10 cellular contexts compared by ENCODE assay signal in genomic region chr2:114543106-114543806, GRCh38.
A peak's percentile ranks its signal among the peaks of the same experiment; 100 is the strongest.
DNase-seq lines count a peak whose midpoint lies in the region; ATAC-seq, FAIRE-seq and TF ChIP-seq lines count a peak whose summit lies in the region.
"Had no signal": no experiment of that assay in that cellular context is flagged by ENCODE, and none has a peak within 500 bp of the region (broad histone marks: within the 10 kb centered on the region; RNA-seq: fewer than 3 reads in every experiment).

No MANE protein-coding gene starts in this region.

- no CpG with 5 or more reads among the region's 8 CpGs for WGBS in H9 (ENCODE audit: extremely low coverage, insufficient read length, low lambda C conversion rate)
- WGBS in small intestine, 3 donors, result 3 to 9% (median 4%) methylated on average over 8 of the region's 8 CpGs

- FAIRE-seq in small intestine (lab: Jason Lieb, UNC), result peak; percentile 10

- H3K4me3 Mint-ChIP-seq in H9, result no peak overlapping the region
- H3K4me3 Mint-ChIP-seq: activated T-helper 17 cell treated with anti-CD3 and anti-CD28 coated beads, Interleukin-2, amount 50 U/mL, for 72 hours had no signal

- H2AFZ ChIP-seq in H9 (ENCODE audit: low read length), result peak overlapping the region; percentile 81

- no peak overlapping the region for H3K9ac ChIP-seq in H9 (ENCODE audit: extremely low read depth, insufficient read length, low read length)

- H2BK20ac ChIP-seq in H9 (ENCODE audit: low read depth, low read length, poor library complexity, severe bottlenecking), result no peak overlapping the region

- TF ChIP-seq CTCF in H9 (conservative IDR thresholded peaks at IDR 0.05) (peak; percentile 62), VCaP (conservative IDR thresholded peaks at IDR 0.05) (peak; percentile 65)

- H3T11ph ChIP-seq in H9 (ENCODE audit: low read length), result no peak overlapping the region

- H2BK120ac ChIP-seq in H9 (ENCODE audit: low read depth, low read length, poor library complexity, severe bottlenecking), result no peak overlapping the region

- no peak overlapping the region for H3K4ac ChIP-seq in H9 (ENCODE audit: low read depth, low read length)

- H3K4me1 Mint-ChIP-seq in H9, result peaks cover 14 to 16% of the 10 kb centered on the region in 2 experiments
- H3K4me1 Mint-ChIP-seq: activated T-helper 17 cell treated with anti-CD3 and anti-CD28 coated beads, Interleukin-2, amount 50 U/mL, for 72 hours had no signal

- no peaks in the 10 kb centered on the region for H3K27me3 ChIP-seq in H9 (ENCODE audit: insufficient read depth, low read length)
- no peaks in the 10 kb centered on the region for H3K27me3 ChIP-seq in small intestine (ENCODE audit: control insufficient read depth in 2 of 2, insufficient read depth in 2 of 2, low read length in 2 of 2)

- no peak overlapping the region for H4K8ac ChIP-seq in H9 (replicated peaks; ENCODE audit: insufficient read length, low read depth, low read length)

- DNase-seq in H9 (peak; percentile 42), inferior parietal cortex (ENCODE audit: extremely low spot score) (peak; percentile 35), small intestine (peak; percentile 78), hypothalamus (lab: John Stamatoyannopoulos, UW) (no peak), ecto neural progenitor cell (ENCODE audit: low spot score) (no peak), NCI-H2227 treated with DMSO at 0.1 percent for 48 hours (lab: John Stamatoyannopoulos, UW) (no peak)
- DNase-seq: SHP77 treated with DMSO at 0.1 percent for 48 hours had no signal

- H3K36me3 ChIP-seq in small intestine (ENCODE audit: control insufficient read depth in 2 of 2, insufficient read depth in 2 of 2, low read length in 2 of 2), result no peaks in the 10 kb centered on the region

- H3K14ac ChIP-seq in H9 (ENCODE audit: insufficient read depth, low read length), result no peak overlapping the region

- H3K4me3 ChIP-seq in small intestine (ENCODE audit: low read depth in 1 of 2, low read length in 2 of 2), result no peak overlapping the region

- H4K5ac ChIP-seq in H9 (ENCODE audit: insufficient read length, low read depth, low read length), result no peak overlapping the region

- H4K20me1 ChIP-seq in H9 (ENCODE audit: control insufficient read depth, insufficient read depth, insufficient read length), result no peaks in the 10 kb centered on the region

- H3K18ac ChIP-seq in H9 (ENCODE audit: insufficient read length, low read depth, low read length), result no peak overlapping the region

- H3K9me3 ChIP-seq in H9 (ENCODE audit: control insufficient read depth, low read depth, low read length) (no peaks in the 10 kb centered on the region), small intestine (ENCODE audit: control insufficient read depth, low read depth) (no peaks in the 10 kb centered on the region)

- no peak for ATAC-seq in HG03520 (IDR thresholded peaks at IDR 0.05; ENCODE audit: unreplicated experiment)
- ATAC-seq: activated T-helper 17 cell treated with anti-CD3 and anti-CD28 coated beads, Interleukin-2, amount 50 U/mL, for 72 hours had no signal

- no peak overlapping the region; a peak in 1 of 7 replicates for H3K27ac Mint-ChIP-seq in H9
- H3K27ac Mint-ChIP-seq: activated T-helper 17 cell treated with anti-CD3 and anti-CD28 coated beads, Interleukin-2, amount 50 U/mL, for 72 hours had no signal

- no peak overlapping the region for H3K23ac ChIP-seq in H9 (ENCODE audit: insufficient read length, low read depth, low read length)

- H3K36me3 Mint-ChIP-seq in H9 (ENCODE audit: insufficient read depth in 1 of 3, low read depth in 3 of 3), result no peaks in the 10 kb centered on the region

- no peak overlapping the region for H3K4me2 ChIP-seq in H9 (ENCODE audit: insufficient read depth, insufficient read length, low read length)

- H3K27me3 Mint-ChIP-seq in H9 (ENCODE audit: low read depth), result no peaks in the 10 kb centered on the region; the same call in none of the 2 replicates

- H3K79me1 ChIP-seq in H9 (ENCODE audit: insufficient read depth, low read depth, low read length, poor library complexity, severe bottlenecking), result no peaks in the 10 kb centered on the region

- H3K56ac ChIP-seq in H9 (ENCODE audit: insufficient read length, low read depth, low read length), result no peak overlapping the region

- H2BK5ac ChIP-seq in H9 (ENCODE audit: insufficient read length, low read length), result no peak overlapping the region

- no peaks in the 10 kb centered on the region for H3K23me2 ChIP-seq in H9 (ENCODE audit: insufficient read length, low read depth, low read length, poor library complexity, severe bottlenecking)

- H3K9me3 Mint-ChIP-seq in H9, result no peaks in the 10 kb centered on the region; a peak in 1 of 5 replicates

- H2BK15ac ChIP-seq in H9 (ENCODE audit: low read depth, low read length), result no peak overlapping the region

- no peak overlapping the region for H2AK5ac ChIP-seq in H9 (ENCODE audit: insufficient read length, low read length)

- H3K79me2 ChIP-seq in H9 (ENCODE audit: insufficient read depth, low read length), result no peaks in the 10 kb centered on the region

- H4K91ac ChIP-seq in H9 (ENCODE audit: insufficient read length, low read depth, low read length), result no peak overlapping the region

- no peaks in the 10 kb centered on the region for H3K4me1 ChIP-seq in H9 (ENCODE audit: insufficient read depth, low read length)
- peaks cover 3 to 8% of the 10 kb centered on the region in 2 donors for H3K4me1 ChIP-seq in small intestine (ENCODE audit: control insufficient read depth in 2 of 2, insufficient read depth in 1 of 2, low read depth in 1 of 2, low read length in 1 of 2)

- no peak overlapping the region for H2BK12ac ChIP-seq in H9 (ENCODE audit: insufficient read length, low read depth, low read length)

- H3K27ac ChIP-seq in H9 (ENCODE audit: insufficient read length, low read depth, low read length), result no peak overlapping the region
- H3K27ac ChIP-seq in VCaP, result peak overlapping the region; percentile 72
- peak overlapping the region; percentile 70 to 81 for H3K27ac ChIP-seq in small intestine (ENCODE audit: low read depth in 1 of 2, low read length in 1 of 2)

Comparison
In these comparisons a context has a peak if more than half of its experiments do, and no peak if none do; other contexts are left out.
1. DNase-seq: peak in H9 (single experiment), inferior parietal cortex (single experiment) and small intestine (single experiment); none in hypothalamus (0 of 51), ecto neural progenitor cell (single experiment) and NCI-H2227 treated with DMSO at 0.1 percent for 48 hours (single experiment).